1 cellular context compared by ENCODE assay signal in the genomic region with DNA sequence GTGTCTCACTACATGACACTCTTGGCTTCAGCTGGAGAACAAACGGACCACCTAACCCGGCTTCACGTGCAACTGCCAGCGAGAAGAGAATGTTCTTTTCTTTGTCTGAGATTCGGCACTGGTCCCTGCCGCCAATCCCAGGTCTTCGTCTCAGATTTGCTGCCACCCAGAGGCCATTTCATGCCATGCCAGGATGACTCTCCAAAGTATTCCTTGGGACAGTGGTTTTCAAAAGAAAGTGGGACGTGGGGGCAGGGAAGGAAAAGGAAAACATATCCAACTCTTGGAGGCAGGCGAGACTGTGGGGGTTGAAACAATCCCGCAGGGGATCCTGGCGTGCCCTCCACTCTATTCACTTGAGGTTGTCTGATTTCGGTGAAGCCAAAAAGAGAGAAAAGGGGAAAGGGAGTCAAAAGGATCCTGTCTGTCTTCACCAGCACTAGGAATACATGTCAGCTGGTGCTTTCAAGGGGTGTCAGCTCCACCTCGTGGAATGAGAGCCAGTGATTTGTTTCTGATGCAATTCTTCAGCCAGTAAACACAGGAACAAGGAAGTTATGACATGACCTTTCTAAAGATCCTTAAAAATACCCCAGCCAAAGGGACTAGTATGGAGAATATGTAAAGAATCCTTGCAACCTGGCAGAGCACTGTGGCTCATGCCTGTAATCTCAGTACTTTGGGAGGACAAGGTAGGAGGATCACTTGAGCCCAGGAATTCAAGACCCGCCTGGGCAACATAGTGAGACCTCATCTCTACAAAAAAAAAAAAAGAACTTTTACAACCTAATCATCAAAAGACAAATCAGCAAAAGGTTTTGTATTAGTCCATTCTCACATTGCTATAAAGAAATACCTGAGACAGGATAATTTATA.
TF ChIP-seq lines count a peak whose summit lies in the region.

No MANE protein-coding gene starts in this region.

TF ChIP-seq in HEK293, 187 proteins besides CTCF, POLR2A, EP300 and RAD21 (continued from another document):
- TF ChIP-seq IKZF3 (tag by site-specific recombination; IDR thresholded peaks at IDR 0.05) (no peak), ZNF223 (tag by site-specific recombination; IDR thresholded peaks at IDR 0.05) (no peak), ZNF24 (tag by site-specific recombination; IDR thresholded peaks at IDR 0.05) (no peak), ZNF654 (tag by site-specific recombination; IDR thresholded peaks at IDR 0.05; ENCODE audit: low read depth) (peak; percentile 57), ZNF530 (tag by site-specific recombination; IDR thresholded peaks at IDR 0.05; ENCODE audit: low read depth) (no peak), MYNN (tag by site-specific recombination; IDR thresholded peaks at IDR 0.05; ENCODE audit: borderline replicate concordance) (no peak), ZNF701 (tag by site-specific recombination; IDR thresholded peaks at IDR 0.05) (no peak), ZNF175 (tag by site-specific recombination; IDR thresholded peaks at IDR 0.05) (no peak)
- TF ChIP-seq, protein P1, sequence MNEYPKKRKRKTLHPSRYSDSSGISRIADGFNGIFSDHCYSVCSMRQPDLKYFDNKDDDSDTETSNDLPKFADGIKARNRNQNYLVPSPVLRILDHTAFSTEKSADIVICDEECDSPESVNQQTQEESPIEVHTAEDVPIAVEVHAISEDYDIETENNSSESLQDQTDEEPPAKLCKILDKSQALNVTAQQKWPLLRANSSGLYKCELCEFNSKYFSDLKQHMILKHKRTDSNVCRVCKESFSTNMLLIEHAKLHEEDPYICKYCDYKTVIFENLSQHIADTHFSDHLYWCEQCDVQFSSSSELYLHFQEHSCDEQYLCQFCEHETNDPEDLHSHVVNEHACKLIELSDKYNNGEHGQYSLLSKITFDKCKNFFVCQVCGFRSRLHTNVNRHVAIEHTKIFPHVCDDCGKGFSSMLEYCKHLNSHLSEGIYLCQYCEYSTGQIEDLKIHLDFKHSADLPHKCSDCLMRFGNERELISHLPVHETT (tag by site-specific recombination; IDR thresholded peaks at IDR 0.05): no peak
